ENCODE assay signal across 8 cellular contexts in the genomic region with DNA sequence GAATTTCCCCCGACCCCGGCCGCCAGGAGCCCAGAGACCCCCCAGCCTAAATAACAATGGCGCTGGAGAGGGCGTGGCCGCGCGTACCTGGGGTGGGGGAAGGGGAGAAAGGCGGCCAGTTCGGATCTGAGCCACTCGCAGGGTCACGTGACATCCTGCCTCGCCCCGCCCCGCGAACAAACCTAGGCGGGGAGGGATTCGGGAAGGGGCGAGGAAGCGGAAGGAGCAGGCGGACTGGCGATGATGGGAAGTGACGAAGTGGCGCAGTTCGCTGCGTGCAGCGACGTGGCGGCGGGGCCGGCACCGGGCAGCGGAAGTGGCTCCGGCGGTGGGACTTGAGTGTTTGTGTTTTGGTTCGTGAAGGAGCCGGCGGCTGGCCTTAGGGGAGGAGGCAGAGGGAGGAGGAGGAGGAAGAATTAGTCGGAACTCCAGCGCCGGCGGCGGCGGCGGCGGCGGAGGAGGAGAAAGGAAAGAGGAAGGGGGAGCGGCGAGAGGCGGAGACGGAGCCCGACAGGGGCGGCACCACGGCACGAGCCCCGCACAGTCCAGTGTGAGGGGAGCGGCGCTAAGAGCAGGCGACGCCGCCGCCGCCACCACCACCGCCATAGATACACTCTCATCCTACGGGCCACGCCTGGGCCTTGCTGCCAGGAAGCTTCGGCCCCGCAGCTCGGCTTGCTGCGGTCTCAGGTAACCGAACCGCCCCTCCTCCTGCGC.
DNase-seq lines count a peak whose midpoint lies in the region; ATAC-seq and TF ChIP-seq lines count a peak whose summit lies in the region.

A gene with protein sequence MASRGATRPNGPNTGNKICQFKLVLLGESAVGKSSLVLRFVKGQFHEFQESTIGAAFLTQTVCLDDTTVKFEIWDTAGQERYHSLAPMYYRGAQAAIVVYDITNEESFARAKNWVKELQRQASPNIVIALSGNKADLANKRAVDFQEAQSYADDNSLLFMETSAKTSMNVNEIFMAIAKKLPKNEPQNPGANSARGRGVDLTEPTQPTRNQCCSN (plus strand): TSS at position 266 of the 717 bp plus-strand sequence. CDS start 3,802 bp downstream, outside the sequence.

- DNase-seq in AG09319 (ENCODE audit: extremely low read depth, low read depth) (peak; percentile 97), NCI-H446 treated with DMSO at 0.1 percent for 48 hours (lab: John Stamatoyannopoulos, UW) (peak; percentile 87), cerebellar cortex (ENCODE audit: low spot score) (peak; percentile 99), iris pigment epithelial cell (ENCODE audit: low read depth) (peak; percentile 99)
- DNase-seq in stimulated activated CD4-positive, alpha-beta T cell treated with anti-CD3 and anti-CD28 coated beads, Interleukin-12 subunit alpha, Interleukin-12 subunit beta, amount 100 ng/mL, for 4 hours = peak; percentile 96

- TF ChIP-seq CTCF in AG09319 (IDR thresholded peaks at IDR 0.05; ENCODE audit: low read depth, low read length) = no peak

- ATAC-seq in GM19035 (IDR thresholded peaks at IDR 0.05; ENCODE audit: unreplicated experiment) (peak; percentile 95), HG03354 (IDR thresholded peaks at IDR 0.05; ENCODE audit: poor library complexity, severe bottlenecking, unreplicated experiment) (peak; percentile 94)
- peak; percentile 92 to 93 for ATAC-seq in activated CD4-positive, CD25-positive, alpha-beta regulatory T cell treated with anti-CD3 and anti-CD28 coated beads, Interleukin-2, amount 50 U/mL, for 24 hours

Comparison
In these comparisons a context has a peak if more than half of its experiments do, and no peak if none do; other contexts are left out.
1. Peak in every context shown above with its lines: DNase-seq and ATAC-seq.